Comparison of ENCODE assay signal across 18 cellular contexts in genomic region chr1:90911353-90911752, GRCh38.
"Had no signal": no experiment of that assay in that cellular context is flagged by ENCODE, and none has a peak within 500 bp of the region (broad histone marks: within the 10 kb centered on the region; RNA-seq: fewer than 3 reads in every experiment).

No MANE protein-coding gene starts in this region.

- H3K4me1 Mint-ChIP-seq: nephron progenitor cell had no signal

- DNase-seq: effector memory CD8-positive, alpha-beta T cell; esophagus squamous epithelium; foreskin fibroblast; left colon; left ventricle myocardium superior; mesenchymal stem cell; naive B cell; nephron progenitor cell; psoas muscle; retina; right lobe of liver; stimulated activated CD4-positive, alpha-beta T cell treated with anti-CD3 and anti-CD28 coated beads, Interleukin-2, amount 100 ng/mL, for 24 hours; stimulated activated CD4-positive, alpha-beta T cell treated with anti-CD3 and anti-CD28 coated beads, Interleukin-4, amount 100 ng/mL, for 4 hours; stimulated activated naive B cell treated with anti-CD40 and anti-IgM and Interleukin-4, amounts not matched to agents 10 μg/mL and 1 μg/mL and 100 μg/mL, for 72 hours; stimulated activated naive CD8-positive, alpha-beta T cell treated with anti-CD3 and anti-CD28 coated beads, Interleukin-15, amount 100 ng/mL, for 72 hours; transverse colon had no signal

- H3K36me3 ChIP-seq: right lobe of liver, thoracic aorta had no signal

- H3K4me3 Mint-ChIP-seq: effector memory CD8-positive, alpha-beta T cell; naive B cell; nephron progenitor cell; stimulated activated naive B cell treated with anti-CD40 and anti-IgM and Interleukin-4, amounts not matched to agents 10 μg/mL and 1 μg/mL and 100 μg/mL, for 72 hours; stimulated activated naive CD8-positive, alpha-beta T cell treated with anti-CD3 and anti-CD28 coated beads, Interleukin-15, amount 100 ng/mL, for 72 hours had no signal

- H3K27ac Mint-ChIP-seq: naive B cell; nephron progenitor cell; stimulated activated naive B cell treated with anti-CD40 and anti-IgM and Interleukin-4, amounts not matched to agents 10 μg/mL and 1 μg/mL and 100 μg/mL, for 72 hours had no signal

- ATAC-seq: effector memory CD8-positive, alpha-beta T cell; left colon; left ventricle myocardium superior; psoas muscle; right lobe of liver; stimulated activated naive B cell treated with anti-CD40 and anti-IgM and Interleukin-4, amounts not matched to agents 10 μg/mL and 1 μg/mL and 100 μg/mL, for 72 hours; stimulated activated naive CD8-positive, alpha-beta T cell treated with anti-CD3 and anti-CD28 coated beads, Interleukin-15, amount 100 ng/mL, for 72 hours had no signal

- H3K27me3 ChIP-seq: esophagus squamous epithelium, right lobe of liver, transverse colon had no signal

- H3K27me3 Mint-ChIP-seq: effector memory CD8-positive, alpha-beta T cell; naive B cell; stimulated activated naive B cell treated with anti-CD40 and anti-IgM and Interleukin-4, amounts not matched to agents 10 μg/mL and 1 μg/mL and 100 μg/mL, for 72 hours; stimulated activated naive CD8-positive, alpha-beta T cell treated with anti-CD3 and anti-CD28 coated beads, Interleukin-15, amount 100 ng/mL, for 72 hours had no signal

- H3K9me3 ChIP-seq: esophagus squamous epithelium, psoas muscle, right lobe of liver, thoracic aorta, transverse colon had no signal

- H3K9me3 Mint-ChIP-seq: effector memory CD8-positive, alpha-beta T cell; stimulated activated naive CD8-positive, alpha-beta T cell treated with anti-CD3 and anti-CD28 coated beads, Interleukin-15, amount 100 ng/mL, for 72 hours had no signal

- H3K27ac ChIP-seq: esophagus squamous epithelium, psoas muscle, right lobe of liver, thoracic aorta, transverse colon had no signal

- H3K4me3 ChIP-seq: esophagus squamous epithelium, lung, psoas muscle, right lobe of liver, thoracic aorta, transverse colon had no signal

- H3K4me1 ChIP-seq: esophagus squamous epithelium, psoas muscle, right lobe of liver, transverse colon had no signal
